12 cellular contexts compared by ENCODE assay signal in genomic region chr17:279356-279755, GRCh38.
"Had no signal": no experiment of that assay in that cellular context is flagged by ENCODE, and none has a peak within 500 bp of the region (broad histone marks: within the 10 kb centered on the region; RNA-seq: fewer than 3 reads in every experiment).

No MANE protein-coding gene starts in this region.

- H3K4me1 ChIP-seq: ascending aorta, prostate gland, thyroid gland, vagina had no signal

- DNase-seq: activated CD4-positive, alpha-beta memory T cell treated with anti-CD3 and anti-CD28 coated beads for 36 hours; activated CD8-positive, alpha-beta memory T cell treated with anti-CD3 and anti-CD28 coated beads, Interleukin-2, amount 50 U/mL, for 4 hours; activated naive CD8-positive, alpha-beta T cell treated with anti-CD3 and anti-CD28 coated beads, Interleukin-2, amount 10 ng/mL, durations not matched to agents 7 days and 5 days; hypothalamus; kidney glomerular epithelial cell; T-helper 9 cell; thyroid gland had no signal

- H3K4me3 ChIP-seq: ascending aorta, prostate gland, thyroid gland, vagina had no signal

- H3K36me3 ChIP-seq: ascending aorta, prostate gland, thyroid gland, vagina had no signal

- H3K9me3 ChIP-seq: ascending aorta, prostate gland, thyroid gland, vagina had no signal

- H3K27me3 ChIP-seq: ascending aorta, thyroid gland, vagina had no signal

- FAIRE-seq: bronchial epithelial cell had no signal

- H3K27ac ChIP-seq: ascending aorta, prostate gland, thyroid gland, vagina, VCaP had no signal
